ENCODE assay signal across 28 cellular contexts in the genomic region with DNA sequence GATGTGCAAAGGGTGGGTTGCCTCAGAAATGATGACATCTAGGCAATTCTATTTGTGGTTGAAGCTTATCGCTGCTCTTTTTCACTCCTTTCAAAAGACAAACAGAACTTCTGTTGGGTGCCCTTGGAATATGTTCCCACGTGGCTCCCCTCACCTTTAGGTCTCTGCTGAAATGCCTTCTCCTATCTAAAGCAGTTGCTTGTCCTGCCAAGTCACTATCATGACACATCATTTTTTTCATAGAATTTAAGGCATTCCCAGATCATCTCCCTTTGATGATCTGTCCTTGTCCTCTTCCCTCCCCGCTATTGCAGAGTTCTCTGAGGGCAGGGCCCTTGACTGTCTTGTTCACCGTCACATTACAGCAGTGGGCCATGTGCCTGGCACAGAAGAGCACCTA.
"Had no signal": no experiment of that assay in that cellular context is flagged by ENCODE, and none has a peak within 500 bp of the region (broad histone marks: within the 10 kb centered on the region; RNA-seq: fewer than 3 reads in every experiment).

No MANE protein-coding gene starts in this region.

- H3K4me2 ChIP-seq: PC-9 had no signal

- H3K4me1 ChIP-seq: Peyer's patch, SJSA1 had no signal

- H3K4me3 ChIP-seq: MG63, PC-9, Peyer's patch, SJSA1, SK-N-MC had no signal

- H3K27ac ChIP-seq: HL-60, PC-9, SJSA1, SK-N-MC had no signal

- H3K9me3 ChIP-seq: MG63, Peyer's patch, SJSA1 had no signal

- H2AFZ ChIP-seq: PC-9 had no signal

- DNase-seq: Karpas-422, KG1, MG63, NCI-H1092, NCI-H1105 treated with DMSO at 0.1 percent for 48 hours, NCI-H1417 treated with DMSO at 0.1 percent for 48 hours, NCI-H146, NCI-H1694 treated with DMSO at 0.1 percent for 48 hours, NCI-H1930, NCI-H2081, NCI-H2107, NCI-H2171, NCI-H226, NCI-H446, NCI-H510A, NCI-H524 treated with DMSO at 0.1 percent for 48 hours, NCI-H69, NCI-H774, OCI-M1, PC-9, Peyer's patch, Right ventricle myocardium superior, RPMI8226, SIG-M5 had no signal

- FAIRE-seq: HTR-8/SVneo had no signal

- H3K36me3 ChIP-seq: MG63, Peyer's patch had no signal

- H3K27me3 ChIP-seq: MG63, Peyer's patch, SJSA1 had no signal
